Comparison of ENCODE assay signal across 10 cellular contexts in genomic region chr6:95923518-95923917, GRCh38.
DNase-seq lines count a peak whose midpoint lies in the region; ATAC-seq and TF ChIP-seq lines count a peak whose summit lies in the region.
"Had no signal": no experiment of that assay in that cellular context is flagged by ENCODE, and none has a peak within 500 bp of the region (broad histone marks: within the 10 kb centered on the region; RNA-seq: fewer than 3 reads in every experiment).

No MANE protein-coding gene starts in this region.

- no peaks in the 10 kb centered on the region for H3K27me3 ChIP-seq in SU-DHL-6 (ENCODE audit: low read length)
- no peaks in the 10 kb centered on the region for H3K27me3 ChIP-seq in gastroesophageal sphincter
- H3K27me3 ChIP-seq: BLaER1 had no signal

- TF ChIP-seq EP300 in gastroesophageal sphincter (IDR thresholded peaks at IDR 0.05): no peak

- ATAC-seq in HG02870 (IDR thresholded peaks at IDR 0.05; ENCODE audit: unreplicated experiment) (peak; percentile 68), gastroesophageal sphincter (no peak), GM19023 (IDR thresholded peaks at IDR 0.05; ENCODE audit: unreplicated experiment) (no peak)

- H3K4me1 ChIP-seq in gastroesophageal sphincter: no peaks in the 10 kb centered on the region
- H3K4me1 ChIP-seq: BLaER1 had no signal

- no peak overlapping the region for H3K27ac ChIP-seq in SU-DHL-6 (ENCODE audit: low read depth, low read length)
- H3K27ac ChIP-seq in gastroesophageal sphincter: no peak overlapping the region
- H3K27ac ChIP-seq: BLaER1 had no signal

- H3K27ac Mint-ChIP-seq in activated CD4-positive, alpha-beta T cell treated with anti-CD3 and anti-CD28 coated beads, Interleukin-2, amount 10 ng/mL, durations not matched to agents 7 days and 5 days: no peak overlapping the region
- H3K27ac Mint-ChIP-seq in progenitor cell of endocrine pancreas: no peak overlapping the region
- H3K27ac Mint-ChIP-seq: brain had no signal

- POLR2A ChIA-PET in activated CD4-positive, alpha-beta T cell treated with anti-CD3 and anti-CD28 coated beads, Interleukin-2, amount 10 ng/mL, durations not matched to agents 7 days and 5 days (lab: Charles Lee): no interaction called here

- no peaks in the 10 kb centered on the region for H3K27me3 Mint-ChIP-seq in activated CD4-positive, alpha-beta T cell treated with anti-CD3 and anti-CD28 coated beads, Interleukin-2, amount 10 ng/mL, durations not matched to agents 7 days and 5 days
- no peaks in the 10 kb centered on the region for H3K27me3 Mint-ChIP-seq in progenitor cell of endocrine pancreas

- CTCF ChIA-PET in activated CD4-positive, alpha-beta T cell treated with anti-CD3 and anti-CD28 coated beads, Interleukin-2, amount 10 ng/mL, durations not matched to agents 7 days and 5 days (lab: Charles Lee): no interaction called here

- H3K79me2 ChIP-seq in SU-DHL-6 (ENCODE audit: insufficient read depth, low read length): no peaks in the 10 kb centered on the region

- H3K36me3 ChIP-seq in SU-DHL-6 (ENCODE audit: low read length) (no peaks in the 10 kb centered on the region), gastroesophageal sphincter (no peaks in the 10 kb centered on the region)
- H3K36me3 ChIP-seq: BLaER1 had no signal

- TF ChIP-seq POLR2A in gastroesophageal sphincter (IDR thresholded peaks at IDR 0.05): no peak

- H3K9me2 ChIP-seq in SU-DHL-6 (replicated peaks; ENCODE audit: insufficient read depth, low read length): no peaks in the 10 kb centered on the region

- no peaks in the 10 kb centered on the region for H3K9me3 Mint-ChIP-seq in activated CD4-positive, alpha-beta T cell treated with anti-CD3 and anti-CD28 coated beads, Interleukin-2, amount 10 ng/mL, durations not matched to agents 7 days and 5 days
- H3K9me3 Mint-ChIP-seq in progenitor cell of endocrine pancreas (ENCODE audit: low read depth): no peaks in the 10 kb centered on the region
- H3K9me3 Mint-ChIP-seq: brain had no signal

- peak; percentile 32 for TF ChIP-seq CTCF in SU-DHL-6 (IDR thresholded peaks at IDR 0.05; ENCODE audit: insufficient read depth, low read length, poor library complexity, severe bottlenecking)
- peak; percentile 42 for TF ChIP-seq CTCF in progenitor cell of endocrine pancreas (IDR thresholded peaks at IDR 0.05; ENCODE audit: unreplicated experiment)
- peak in 1 of 4 experiments; percentile 13 for TF ChIP-seq CTCF in gastroesophageal sphincter (IDR thresholded peaks at IDR 0.05)

- no peak overlapping the region for H3K4me3 Mint-ChIP-seq in activated CD4-positive, alpha-beta T cell treated with anti-CD3 and anti-CD28 coated beads, Interleukin-2, amount 10 ng/mL, durations not matched to agents 7 days and 5 days
- no peak overlapping the region for H3K4me3 Mint-ChIP-seq in progenitor cell of endocrine pancreas (ENCODE audit: low read depth)
- H3K4me3 Mint-ChIP-seq: brain had no signal

- H3K9ac ChIP-seq in SU-DHL-6 (ENCODE audit: low read length): no peak overlapping the region
- H3K9ac ChIP-seq: BLaER1 had no signal

- WGBS in gastroesophageal sphincter (ENCODE audit: low coverage in 1 of 2), 2 donors: 71 to 79% methylated on average over 1 of the region's 1 CpG

- H3K9me3 ChIP-seq in SU-DHL-6 (ENCODE audit: insufficient read depth, low read length) (no peaks in the 10 kb centered on the region), gastroesophageal sphincter (no peaks in the 10 kb centered on the region)
- H3K9me3 ChIP-seq: BLaER1 had no signal

- no peak overlapping the region for H2AFZ ChIP-seq in SU-DHL-6 (ENCODE audit: low read depth, low read length, severe bottlenecking)

- H3F3A ChIP-seq in SU-DHL-6 (ENCODE audit: insufficient read depth): no peaks in the 10 kb centered on the region

- no peak overlapping the region for H3K4me2 ChIP-seq in SU-DHL-6 (ENCODE audit: low read depth, low read length, poor library complexity, severe bottlenecking)
- H3K4me2 ChIP-seq: BLaER1 had no signal

- no peak overlapping the region for H3K4me3 ChIP-seq in SU-DHL-6 (ENCODE audit: insufficient read depth, low read length, poor library complexity, severe bottlenecking)
- H3K4me3 ChIP-seq in gastroesophageal sphincter: no peak overlapping the region
- H3K4me3 ChIP-seq: BLaER1 had no signal

- H3K36me3 Mint-ChIP-seq in activated CD4-positive, alpha-beta T cell treated with anti-CD3 and anti-CD28 coated beads, Interleukin-2, amount 10 ng/mL, durations not matched to agents 7 days and 5 days (ENCODE audit: low read depth): no peaks in the 10 kb centered on the region
- no peaks in the 10 kb centered on the region for H3K36me3 Mint-ChIP-seq in progenitor cell of endocrine pancreas (ENCODE audit: insufficient read depth)
- H3K36me3 Mint-ChIP-seq: brain had no signal

- no peaks in the 10 kb centered on the region for H3K4me1 Mint-ChIP-seq in activated CD4-positive, alpha-beta T cell treated with anti-CD3 and anti-CD28 coated beads, Interleukin-2, amount 10 ng/mL, durations not matched to agents 7 days and 5 days
- no peaks in the 10 kb centered on the region for H3K4me1 Mint-ChIP-seq in progenitor cell of endocrine pancreas (ENCODE audit: low read depth)
- H3K4me1 Mint-ChIP-seq: brain had no signal

- no peaks in the 10 kb centered on the region for H4K20me1 ChIP-seq in SU-DHL-6 (ENCODE audit: low read depth, low read length)
- H4K20me1 ChIP-seq: BLaER1 had no signal

- peak; percentile 6 for DNase-seq in activated CD4-positive, alpha-beta T cell treated with anti-CD3 and anti-CD28 coated beads, Interleukin-2, amount 10 ng/mL, durations not matched to agents 7 days and 5 days
- DNase-seq in activated CD4-positive, alpha-beta T cell treated with anti-CD3 and anti-CD28 coated beads, Interleukin-2, amount 50 U/mL, for 1 hour: no peak
- DNase-seq in progenitor cell of endocrine pancreas (ENCODE audit: low spot score, unreplicated experiment) (no peak), GDM1 (lab: John Stamatoyannopoulos, UW) (no peak)
